Comparison of ENCODE assay signal across 8 cellular contexts in genomic region chr2:10072656-10073480, GRCh38.
DNase-seq lines count a peak whose midpoint lies in the region; ATAC-seq lines count a peak whose summit lies in the region.

No MANE protein-coding gene starts in this region.

- H3K4me1 Mint-ChIP-seq in central memory CD8-positive, alpha-beta T cell, result peaks cover 7% of the 10 kb centered on the region

- no peak overlapping the region for H3K27ac Mint-ChIP-seq in central memory CD8-positive, alpha-beta T cell (ENCODE audit: low read depth)

- ATAC-seq in GM18870 (IDR thresholded peaks at IDR 0.05; ENCODE audit: unreplicated experiment), result peak; percentile 73
- ATAC-seq in HG03196 (IDR thresholded peaks at IDR 0.05; ENCODE audit: unreplicated experiment), result peak; percentile 69
- ATAC-seq in central memory CD8-positive, alpha-beta T cell (replicated peaks; ENCODE audit: extremely low read depth, poor library complexity, severe bottlenecking), result peak; percentile 87

- peaks cover 3% of the 10 kb centered on the region for H3K9me3 Mint-ChIP-seq in central memory CD8-positive, alpha-beta T cell

- H3K36me3 Mint-ChIP-seq in central memory CD8-positive, alpha-beta T cell (ENCODE audit: insufficient read depth), result peaks cover 2% of the 10 kb centered on the region

- no peak overlapping the region for H3K4me3 Mint-ChIP-seq in central memory CD8-positive, alpha-beta T cell

- peaks cover 57% of the 10 kb centered on the region for H3K27me3 Mint-ChIP-seq in central memory CD8-positive, alpha-beta T cell

- peak; percentile 90 for DNase-seq in AG08395 (ENCODE audit: low spot score)
- peak; percentile 60 for DNase-seq in NCI-H446 treated with DMSO at 0.1 percent for 48 hours (lab: John Stamatoyannopoulos, UW)
- peak; percentile 70 for DNase-seq in activated CD4-positive, CD25-positive, alpha-beta regulatory T cell treated with anti-CD3 and anti-CD28 coated beads, Interleukin-2, amount 50 U/mL, for 72 hours
- peak; percentile 64 to 72 for DNase-seq in central memory CD8-positive, alpha-beta T cell (ENCODE audit: low spot score in 2 of 2)
- peak; percentile 89 for DNase-seq in kidney tubule cell (ENCODE audit: low spot score)
- DNase-seq in stimulated activated CD4-positive, alpha-beta T cell treated with anti-CD3 and anti-CD28 coated beads, Interleukin-4, amount 100 ng/mL, for 1 hour, result peak; percentile 68

Comparison
In these comparisons a context has a peak if more than half of its experiments do, and no peak if none do; other contexts are left out.
1. Peak in every context shown above with its lines: DNase-seq and ATAC-seq.